ENCODE assay signal across 10 cellular contexts in genomic region chr13:97567510-97568243, GRCh38.
A peak's percentile ranks its signal among the peaks of the same experiment; 100 is the strongest.
DNase-seq lines count a peak whose midpoint lies in the region; ATAC-seq, FAIRE-seq and TF ChIP-seq lines count a peak whose summit lies in the region.
"Had no signal": no experiment of that assay in that cellular context is flagged by ENCODE, and none has a peak within 500 bp of the region (broad histone marks: within the 10 kb centered on the region; RNA-seq: fewer than 3 reads in every experiment).

No MANE protein-coding gene starts in this region.

- no peak overlapping the region for H3K4me3 Mint-ChIP-seq in CD14-positive monocyte
- H3K4me3 Mint-ChIP-seq in CD8-positive, alpha-beta memory T cell, result no peak overlapping the region
- H3K4me3 Mint-ChIP-seq: memory B cell had no signal

- POLR2A ChIA-PET in A549 (lab: Yijun Ruan, JAX), result no interaction called here
- POLR2A ChIA-PET in CD8-positive, alpha-beta memory T cell (lab: Charles Lee), result no interaction called here

- CTCF ChIA-PET in A549 (lab: Yijun Ruan, JAX), result interaction anchor here (1.6 kb wide), 1 partner anchor 14 kb away, joined by 4 read pairs; no protein-coding TSS in a partner anchor
- CTCF ChIA-PET in CD8-positive, alpha-beta memory T cell (lab: Charles Lee), result no interaction called here

- H3K27ac ChIP-seq in A549, result no peak overlapping the region
- H3K27ac ChIP-seq in CD8-positive, alpha-beta memory T cell (ENCODE audit: low read depth, low read length), result no peak overlapping the region
- H3K27ac ChIP-seq: tibial nerve had no signal

- peak overlapping the region in 1 of 7 donors; percentile 47 for H3K27ac Mint-ChIP-seq in CD14-positive monocyte
- no peak overlapping the region for H3K27ac Mint-ChIP-seq in CD8-positive, alpha-beta memory T cell
- H3K27ac Mint-ChIP-seq: memory B cell had no signal

- H3K27me3 Mint-ChIP-seq in CD14-positive monocyte (ENCODE audit: low read depth in 3 of 3), result peaks cover 0 to 5% (median 0%) of the 10 kb centered on the region in 3 donors
- peaks cover 14 to 43% of the 10 kb centered on the region in 2 donors for H3K27me3 Mint-ChIP-seq in CD8-positive, alpha-beta memory T cell

- H3K9me3 Mint-ChIP-seq in CD14-positive monocyte, result peaks cover 0 to 3% (median 0%) of the 10 kb centered on the region in 7 donors
- H3K9me3 Mint-ChIP-seq in CD8-positive, alpha-beta memory T cell, result no peaks in the 10 kb centered on the region
- H3K9me3 Mint-ChIP-seq: memory B cell had no signal

- H3K27me3 ChIP-seq in CD8-positive, alpha-beta memory T cell (ENCODE audit: insufficient read depth, low read length, poor library complexity, severe bottlenecking), result no peaks in the 10 kb centered on the region
- H3K27me3 ChIP-seq: tibial nerve had no signal

- no peak for TF ChIP-seq CTCF in A549 (IDR thresholded peaks at IDR 0.05)
- TF ChIP-seq CTCF in omental fat pad (IDR thresholded peaks at IDR 0.05), result no peak
- TF ChIP-seq CTCF in CD14-positive monocyte (IDR thresholded peaks at IDR 0.05), result no peak

- no peaks in the 10 kb centered on the region for H3K36me3 Mint-ChIP-seq in CD14-positive monocyte
- H3K36me3 Mint-ChIP-seq in CD8-positive, alpha-beta memory T cell, result peaks cover 0 to 1% (median 0%) of the 10 kb centered on the region in 3 donors
- H3K36me3 Mint-ChIP-seq: memory B cell had no signal

- no peaks in the 10 kb centered on the region for H3K4me1 Mint-ChIP-seq in CD14-positive monocyte
- no peaks in the 10 kb centered on the region for H3K4me1 Mint-ChIP-seq in CD8-positive, alpha-beta memory T cell
- H3K4me1 Mint-ChIP-seq: memory B cell had no signal

- TF ChIP-seq POLR2A in A549 (IDR thresholded peaks at IDR 0.05; ENCODE audit: low read length), result no peak

- peaks cover 7% of the 10 kb centered on the region; the same call in 1 of the 3 replicates for H3K4me1 ChIP-seq in A549
- no peaks in the 10 kb centered on the region for H3K4me1 ChIP-seq in CD8-positive, alpha-beta memory T cell (ENCODE audit: insufficient read depth, low read length)

- intact Hi-C loops in CD14-positive monocyte (cut with micrococcal nuclease), result no loop called here

- TF ChIP-seq RAD21 in A549 (conservative IDR thresholded peaks at IDR 0.05 in 1 of 2, IDR thresholded peaks at IDR 0.05 in 1 of 2), result no peak

- H3K36me3 ChIP-seq in CD8-positive, alpha-beta memory T cell (ENCODE audit: insufficient read depth, low read length), result no peaks in the 10 kb centered on the region
- H3K36me3 ChIP-seq: tibial nerve had no signal

- DNase-seq in A549 (ENCODE audit: low read depth in 1 of 2, low spot score in 1 of 2), result peak; percentile 18 to 54
- peak; percentile 19 for DNase-seq in GM19240 (ENCODE audit: insufficient read length, low spot score)
- DNase-seq in astrocyte of the hippocampus (ENCODE audit: low read depth, low spot score), result peak; percentile 16
- no peak for DNase-seq in omental fat pad (ENCODE audit: low spot score)
- DNase-seq in CD14-positive monocyte (ENCODE audit: low spot score), result no peak
- DNase-seq in CD8-positive, alpha-beta memory T cell, result no peak
- DNase-seq in middle frontal gyrus (ENCODE audit: extremely low spot score, low spot score), result no peak

- H3K9me3 ChIP-seq in A549, result no peaks in the 10 kb centered on the region
- no peaks in the 10 kb centered on the region for H3K9me3 ChIP-seq in CD8-positive, alpha-beta memory T cell (ENCODE audit: low read length)
- H3K9me3 ChIP-seq: tibial nerve had no signal

- 38% methylated on average over 3 of the region's 3 CpGs for WGBS in A549 (ENCODE audit: missing lambda C conversion rate)

- ATAC-seq in A549 (peak; percentile 80 to 92), HG03066 (IDR thresholded peaks at IDR 0.05; ENCODE audit: low read depth, unreplicated experiment) (peak; percentile 97), omental fat pad (ENCODE audit: low FRiP score) (peak; percentile 37)

- peak overlapping the region; percentile 36 for H3K4me2 ChIP-seq in A549

- FAIRE-seq in A549 (lab: Jason Lieb, UNC), result no peak

- no peak for TF ChIP-seq EP300 in A549 (IDR thresholded peaks at IDR 0.05)

- no peak overlapping the region for H3K4me3 ChIP-seq in A549
- H3K4me3 ChIP-seq in CD8-positive, alpha-beta memory T cell (ENCODE audit: low read length), result no peak overlapping the region
- H3K4me3 ChIP-seq: tibial nerve had no signal

TF ChIP-seq in A549, 52 proteins besides CTCF, POLR2A, EP300 and RAD21:
- no peak for TF ChIP-seq CHD2 (IDR thresholded peaks at IDR 0.05; ENCODE audit: low read length, partially characterized antibody)

Comparison
In these comparisons a context has a peak if more than half of its experiments do, and no peak if none do; other contexts are left out.
1. ATAC-seq: peak in every context shown above with its lines; median percentile 97 in HG03066; 86 in A549; 37 in omental fat pad.
2. DNase-seq: peak in A549 (2 of 2), GM19240 (single experiment) and astrocyte of the hippocampus (single experiment); none in omental fat pad (single experiment), CD14-positive monocyte (single experiment), CD8-positive, alpha-beta memory T cell (0 of 5) and middle frontal gyrus (single experiment).